1 cellular context compared by ENCODE assay signal in the genomic region with DNA sequence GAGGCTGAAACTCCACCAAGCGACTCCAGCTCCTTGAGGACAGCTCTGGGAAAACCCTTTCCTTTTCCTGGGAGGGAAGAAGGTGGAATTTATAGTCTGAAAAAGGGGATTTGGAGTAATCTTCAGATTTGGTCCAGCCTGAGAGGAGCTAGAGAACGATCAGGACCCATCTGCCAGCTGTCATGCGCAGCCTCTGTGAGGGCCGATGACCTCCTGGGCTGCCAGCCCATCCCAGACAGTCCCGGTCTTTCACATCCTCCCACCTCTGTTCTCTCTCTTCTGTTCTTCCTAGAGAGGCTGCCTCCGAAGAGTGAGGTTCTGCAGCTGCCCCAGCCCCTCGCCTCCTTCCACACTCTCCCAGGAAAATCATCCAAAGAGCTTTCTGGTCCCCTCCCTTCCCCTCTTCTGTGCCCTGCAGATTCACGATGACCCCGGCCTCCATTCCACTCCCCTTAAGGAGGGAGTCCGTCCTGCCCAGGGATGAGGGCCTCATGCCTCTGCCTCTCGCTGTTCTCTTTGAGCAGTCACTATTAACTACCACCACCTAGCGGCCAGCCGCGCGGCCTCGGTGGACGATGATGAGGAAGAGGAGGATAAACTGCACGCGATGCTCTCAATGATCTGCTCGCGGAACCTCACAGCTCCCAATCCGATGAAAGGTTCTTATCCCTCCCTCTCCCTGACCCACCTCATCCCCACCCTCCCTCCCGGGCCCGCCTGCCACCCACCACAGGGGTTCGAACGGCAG.
TF ChIP-seq lines count a peak whose summit lies in the region.

No MANE protein-coding gene starts in this region.

TF ChIP-seq in WTC11, 78 proteins besides CTCF, POLR2A, EP300 and RAD21 (continued from another document):
- TF ChIP-seq, protein P1, sequence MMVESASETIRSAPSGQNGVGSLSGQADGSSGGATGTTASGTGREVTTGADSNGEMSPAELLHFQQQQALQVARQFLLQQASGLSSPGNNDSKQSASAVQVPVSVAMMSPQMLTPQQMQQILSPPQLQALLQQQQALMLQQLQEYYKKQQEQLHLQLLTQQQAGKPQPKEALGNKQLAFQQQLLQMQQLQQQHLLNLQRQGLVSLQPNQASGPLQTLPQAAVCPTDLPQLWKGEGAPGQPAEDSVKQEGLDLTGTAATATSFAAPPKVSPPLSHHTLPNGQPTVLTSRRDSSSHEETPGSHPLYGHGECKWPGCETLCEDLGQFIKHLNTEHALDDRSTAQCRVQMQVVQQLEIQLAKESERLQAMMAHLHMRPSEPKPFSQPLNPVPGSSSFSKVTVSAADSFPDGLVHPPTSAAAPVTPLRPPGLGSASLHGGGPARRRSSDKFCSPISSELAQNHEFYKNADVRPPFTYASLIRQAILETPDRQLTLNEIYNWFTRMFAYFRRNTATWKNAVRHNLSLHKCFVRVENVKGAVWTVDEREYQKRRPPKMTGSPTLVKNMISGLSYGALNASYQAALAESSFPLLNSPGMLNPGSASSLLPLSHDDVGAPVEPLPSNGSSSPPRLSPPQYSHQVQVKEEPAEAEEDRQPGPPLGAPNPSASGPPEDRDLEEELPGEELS (CRISPR knock-in tag; IDR thresholded peaks at IDR 0.05): no peak
- no peak for TF ChIP-seq CREB1 (CRISPR knock-in tag; IDR thresholded peaks at IDR 0.05)
- no peak for TF ChIP-seq TCF7 (CRISPR knock-in tag; IDR thresholded peaks at IDR 0.05; ENCODE audit: low read depth)
- TF ChIP-seq TEAD4 (CRISPR knock-in tag; IDR thresholded peaks at IDR 0.05): no peak
- TF ChIP-seq, protein P2, sequence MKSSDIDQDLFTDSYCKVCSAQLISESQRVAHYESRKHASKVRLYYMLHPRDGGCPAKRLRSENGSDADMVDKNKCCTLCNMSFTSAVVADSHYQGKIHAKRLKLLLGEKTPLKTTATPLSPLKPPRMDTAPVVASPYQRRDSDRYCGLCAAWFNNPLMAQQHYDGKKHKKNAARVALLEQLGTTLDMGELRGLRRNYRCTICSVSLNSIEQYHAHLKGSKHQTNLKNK (CRISPR knock-in tag; IDR thresholded peaks at IDR 0.05): no peak
- TF ChIP-seq, protein P3, sequence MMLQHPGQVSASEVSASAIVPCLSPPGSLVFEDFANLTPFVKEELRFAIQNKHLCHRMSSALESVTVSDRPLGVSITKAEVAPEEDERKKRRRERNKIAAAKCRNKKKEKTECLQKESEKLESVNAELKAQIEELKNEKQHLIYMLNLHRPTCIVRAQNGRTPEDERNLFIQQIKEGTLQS (CRISPR knock-in tag; conservative IDR thresholded peaks at IDR 0.05): no peak
- no peak for TF ChIP-seq JAZF1 (CRISPR knock-in tag; IDR thresholded peaks at IDR 0.05)
- TF ChIP-seq ZNF416 (CRISPR knock-in tag; IDR thresholded peaks at IDR 0.05): no peak
- no peak for TF ChIP-seq KAT7 (CRISPR knock-in tag; IDR thresholded peaks at IDR 0.05; ENCODE audit: borderline replicate concordance)
- TF ChIP-seq ZNF121 (CRISPR knock-in tag; IDR thresholded peaks at IDR 0.05): no peak
- TF ChIP-seq, protein P4, sequence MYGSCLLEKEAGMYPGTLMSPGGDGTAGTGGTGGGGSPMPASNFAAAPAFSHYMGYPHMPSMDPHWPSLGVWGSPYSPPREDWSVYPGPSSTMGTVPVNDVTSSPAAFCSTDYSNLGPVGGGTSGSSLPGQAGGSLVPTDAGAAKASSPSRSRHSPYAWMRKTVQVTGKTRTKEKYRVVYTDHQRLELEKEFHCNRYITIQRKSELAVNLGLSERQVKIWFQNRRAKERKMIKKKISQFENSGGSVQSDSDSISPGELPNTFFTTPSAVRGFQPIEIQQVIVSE (CRISPR knock-in tag; IDR thresholded peaks at IDR 0.05; ENCODE audit: borderline replicate concordance): no peak
- TF ChIP-seq, protein P5, sequence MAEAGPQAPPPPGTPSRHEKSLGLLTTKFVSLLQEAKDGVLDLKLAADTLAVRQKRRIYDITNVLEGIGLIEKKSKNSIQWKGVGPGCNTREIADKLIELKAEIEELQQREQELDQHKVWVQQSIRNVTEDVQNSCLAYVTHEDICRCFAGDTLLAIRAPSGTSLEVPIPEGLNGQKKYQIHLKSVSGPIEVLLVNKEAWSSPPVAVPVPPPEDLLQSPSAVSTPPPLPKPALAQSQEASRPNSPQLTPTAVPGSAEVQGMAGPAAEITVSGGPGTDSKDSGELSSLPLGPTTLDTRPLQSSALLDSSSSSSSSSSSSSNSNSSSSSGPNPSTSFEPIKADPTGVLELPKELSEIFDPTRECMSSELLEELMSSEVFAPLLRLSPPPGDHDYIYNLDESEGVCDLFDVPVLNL (CRISPR knock-in tag; IDR thresholded peaks at IDR 0.05; ENCODE audit: borderline replicate concordance, low read depth): no peak
- no peak for TF ChIP-seq ETV6 (CRISPR knock-in tag; IDR thresholded peaks at IDR 0.05)
- no peak for TF ChIP-seq RORB (CRISPR knock-in tag; IDR thresholded peaks at IDR 0.05)
- TF ChIP-seq ZNF396 (CRISPR knock-in tag; IDR thresholded peaks at IDR 0.05; ENCODE audit: borderline replicate concordance): no peak
- TF ChIP-seq, protein P6, sequence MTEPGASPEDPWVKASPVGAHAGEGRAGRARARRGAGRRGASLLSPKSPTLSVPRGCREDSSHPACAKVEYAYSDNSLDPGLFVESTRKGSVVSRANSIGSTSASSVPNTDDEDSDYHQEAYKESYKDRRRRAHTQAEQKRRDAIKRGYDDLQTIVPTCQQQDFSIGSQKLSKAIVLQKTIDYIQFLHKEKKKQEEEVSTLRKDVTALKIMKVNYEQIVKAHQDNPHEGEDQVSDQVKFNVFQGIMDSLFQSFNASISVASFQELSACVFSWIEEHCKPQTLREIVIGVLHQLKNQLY (CRISPR knock-in tag; IDR thresholded peaks at IDR 0.05): no peak
TF ChIP-seq in WTC11: peak in this region for 0.
